In the genomic region with DNA sequence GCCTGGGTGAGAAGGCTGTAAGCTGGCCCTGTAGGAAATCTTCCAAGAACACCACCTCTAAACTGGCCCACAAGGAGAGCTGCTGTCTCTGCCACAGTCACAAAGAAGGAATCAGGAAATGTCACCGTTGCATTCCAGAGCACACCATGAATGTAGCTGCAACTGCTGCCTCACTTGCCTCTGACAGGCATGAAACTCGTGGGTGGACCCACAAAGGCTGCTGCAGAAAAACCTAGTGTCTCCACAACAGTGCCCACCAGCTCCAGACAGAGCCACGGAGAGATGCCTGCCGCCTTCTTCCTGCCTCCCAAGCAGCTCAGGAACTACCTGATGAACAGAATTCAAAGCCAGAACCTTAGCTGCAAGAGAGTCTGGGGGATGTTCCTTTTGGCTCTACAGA, we compare ENCODE assay signal across 27 cellular contexts. TPM values are rescaled to one million over a fixed set of nuclear protein-coding genes. Genes with fewer than 3 reads are reported as not detected.
A peak's percentile ranks its signal among the peaks of the same experiment; 100 is the strongest.
DNase-seq lines count a peak whose midpoint lies in the region; FAIRE-seq and TF ChIP-seq lines count a peak whose summit lies in the region.
"Had no signal": no experiment of that assay in that cellular context is flagged by ENCODE, and none has a peak within 500 bp of the region (broad histone marks: within the 10 kb centered on the region; RNA-seq: fewer than 3 reads in every experiment).

No MANE protein-coding gene starts in this region.

- peak overlapping the region; percentile 38 for H3K9ac ChIP-seq in neuronal stem cell (ENCODE audit: low read depth, low read length, poor library complexity)
- H3K9ac ChIP-seq: SK-N-SH had no signal

- H2BK12ac ChIP-seq in neuronal stem cell (ENCODE audit: low read length): no peak overlapping the region

- H3K36me3 ChIP-seq in H7 (replicated peaks; ENCODE audit: control insufficient read depth, insufficient read depth, low read length): no peaks in the 10 kb centered on the region
- H3K36me3 ChIP-seq in bronchial epithelial cell (ENCODE audit: control insufficient read depth, insufficient read depth, low read length): no peaks in the 10 kb centered on the region
- no peaks in the 10 kb centered on the region for H3K36me3 ChIP-seq in neuronal stem cell (replicated peaks in 1 of 2; ENCODE audit: control insufficient read depth in 2 of 2, insufficient read depth in 2 of 2, low read length in 2 of 2)
- H3K36me3 ChIP-seq: lower lobe of right lung, uterus had no signal

- H2AFZ ChIP-seq in neuronal stem cell (ENCODE audit: low read length): peak overlapping the region; percentile 17

- H3K27ac ChIP-seq in neuronal stem cell (replicated peaks; ENCODE audit: low read length): no peak overlapping the region
- H3K27ac ChIP-seq: lower lobe of right lung, RWPE1, uterus had no signal

- H3K4me1 ChIP-seq in neuronal stem cell (ENCODE audit: control insufficient read depth in 2 of 2, insufficient read depth in 1 of 2, low read depth in 1 of 2, low read length in 2 of 2): peaks cover 5 to 9% of the 10 kb centered on the region in 2 donors
- H3K4me1 ChIP-seq: Caco-2, lower lobe of right lung had no signal

- WGBS in neuronal stem cell (ENCODE audit: extremely low coverage in 2 of 2, insufficient read length in 2 of 2, insufficient replicate concordance in 1 of 2), 2 donors: no CpG with 5 or more reads among the region's 4 CpGs

- no peak overlapping the region for H2BK120ac ChIP-seq in neuronal stem cell (ENCODE audit: low read depth, low read length)

- FAIRE-seq in bronchial epithelial cell (lab: Jason Lieb, UNC): no peak
- FAIRE-seq: islet of Langerhans had no signal

- peak overlapping the region; percentile 44 for H3K18ac ChIP-seq in neuronal stem cell (ENCODE audit: low read length)

- no peak for TF ChIP-seq CTCF in AG10803 (conservative IDR thresholded peaks at IDR 0.05; ENCODE audit: low read length)
- TF ChIP-seq CTCF in bronchial epithelial cell (IDR thresholded peaks at IDR 0.05; ENCODE audit: insufficient read depth, low read length, severe bottlenecking): no peak

- no peak overlapping the region for H2BK15ac ChIP-seq in neuronal stem cell (ENCODE audit: low read length)

- H3K4me3 ChIP-seq in AG10803 (ENCODE audit: low read length) (no peak overlapping the region), H7 (ENCODE audit: insufficient read depth, low read depth, low read length) (no peak overlapping the region), bronchial epithelial cell (ENCODE audit: low read depth, low read length) (no peak overlapping the region), neuronal stem cell (ENCODE audit: low read length in 2 of 2) (no peak overlapping the region)
- H3K4me3 ChIP-seq: lower lobe of right lung, uterus had no signal

- no peak overlapping the region for H4K91ac ChIP-seq in neuronal stem cell (ENCODE audit: low read depth, low read length, poor library complexity)

- no peak overlapping the region for H2BK5ac ChIP-seq in neuronal stem cell (ENCODE audit: low read length)

- no peak overlapping the region for H4K8ac ChIP-seq in neuronal stem cell (ENCODE audit: low read depth, low read length)

- DNase-seq in AG10803 (ENCODE audit: low read depth) (peak; percentile 61), H7 (peak; percentile 11), bronchial epithelial cell (ENCODE audit: low read depth) (peak; percentile 44), neuronal stem cell (ENCODE audit: low spot score) (no peak), NCI-H2171 treated with DMSO at 0.1 percent for 48 hours (lab: John Stamatoyannopoulos, UW) (no peak), NCI-H226 (no peak)
- DNase-seq in activated CD8-positive, alpha-beta memory T cell treated with anti-CD3 and anti-CD28 coated beads for 24 hours: no peak
- no peak for DNase-seq in activated CD4-positive, alpha-beta T cell treated with anti-CD3 and anti-CD28 coated beads for 4 hours
- DNase-seq: activated CD4-positive, alpha-beta T cell treated with anti-CD3 and anti-CD28 coated beads for 36 hours; activated naive CD4-positive, alpha-beta T cell treated with Interleukin-2 at 50 U/mL for 16 hours; activated T-cell treated with anti-CD3 and anti-CD28 coated beads, Interleukin-2, amount 50 U/mL, for 72 hours; C1 segment of cervical spinal cord; DMS79; endodermal cell; H9; NCI-H1694 treated with DMSO at 0.1 percent for 48 hours; NCI-H69; SK-N-SH; stimulated activated CD4-positive, alpha-beta T cell treated with anti-CD3 and anti-CD28 coated beads, Interleukin-2, amount 100 ng/mL, for 48 hours; T-helper 2 cell; uterus had no signal

- H3K27me3 ChIP-seq in H7 (ENCODE audit: control insufficient read depth, insufficient read depth, low read length) (peaks cover 2% of the 10 kb centered on the region; the same call in 1 of the 2 replicates), bronchial epithelial cell (ENCODE audit: control insufficient read depth, insufficient read depth, low read length) (no peaks in the 10 kb centered on the region), neuronal stem cell (ENCODE audit: control insufficient read depth in 3 of 3, insufficient read depth in 3 of 3, low read depth in 1 of 3, low read length in 3 of 3) (no peaks in the 10 kb centered on the region)
- H3K27me3 ChIP-seq: uterus had no signal

- no peaks in the 10 kb centered on the region for H3K9me3 ChIP-seq in neuronal stem cell (replicated peaks in 1 of 2; ENCODE audit: control insufficient read depth in 2 of 2, insufficient read depth in 1 of 2, low read depth in 1 of 2, low read length in 2 of 2)
- H3K9me3 ChIP-seq: Caco-2, lower lobe of right lung, SK-N-SH, uterus had no signal

- peak overlapping the region; percentile 11 for H3K14ac ChIP-seq in neuronal stem cell (ENCODE audit: low read length)

- H3K4ac ChIP-seq in neuronal stem cell (ENCODE audit: low read length): no peak overlapping the region

- no peaks in the 10 kb centered on the region for H3K79me1 ChIP-seq in neuronal stem cell (ENCODE audit: low read depth, low read length)

- H2AK5ac ChIP-seq in neuronal stem cell (ENCODE audit: low read depth, low read length): no peak overlapping the region

- no peak overlapping the region for H3K4me2 ChIP-seq in neuronal stem cell (ENCODE audit: insufficient read depth, low read length, poor library complexity, severe bottlenecking)
- H3K4me2 ChIP-seq: SK-N-SH had no signal

- no peak overlapping the region for H3K23ac ChIP-seq in neuronal stem cell (ENCODE audit: low read depth, low read length, poor library complexity)

RNA-seq across cellular contexts. Expression of a gene that starts 10.5 kb away (rescaled TPM):
- total RNA-seq in H7 (2014; rRNA removed; shearing (Covaris generic)): not detected in 2 replicates
- total RNA-seq in bronchial epithelial cell: under 0.01 and 0.38 TPM in 2 replicates
- 0.26 TPM for polyA plus RNA-seq in neuronal stem cell (2013, experiment 1 of 2)
- 0.24 TPM for polyA plus RNA-seq in neuronal stem cell (2013, experiment 2 of 2)
- total RNA-seq: H9, LHCN-M2, pulmonary artery endothelial cell had no signal

RNA-seq across cellular contexts. Expression of a gene that starts 21.3 kb away (rescaled TPM):
- total RNA-seq in H7 (2014; rRNA removed; shearing (Covaris generic)): 32.4 and 43.6 TPM in 2 replicates
- total RNA-seq in bronchial epithelial cell: 0.26 and 1.0 TPM in 2 replicates
- 66.7 TPM for polyA plus RNA-seq in neuronal stem cell (2013, experiment 1 of 2)
- 65.7 TPM for polyA plus RNA-seq in neuronal stem cell (2013, experiment 2 of 2)

RNA-seq across cellular contexts. Expression of a gene that starts 47.6 kb away (rescaled TPM):
- 0.10 TPM in 1 of 2 replicates, not detected in the other for total RNA-seq in H7 (2014; rRNA removed; shearing (Covaris generic))
- total RNA-seq in bronchial epithelial cell: under 0.01 and 0.26 TPM in 2 replicates
- 0.68 TPM for polyA plus RNA-seq in neuronal stem cell (2013, experiment 1 of 2)
- 0.89 TPM for polyA plus RNA-seq in neuronal stem cell (2013, experiment 2 of 2)

Comparison
In these comparisons a context has a peak if more than half of its experiments do, and no peak if none do; other contexts are left out.
1. DNase-seq: peak in AG10803 (single experiment), H7 (single experiment) and bronchial epithelial cell (single experiment); none in neuronal stem cell (single experiment), NCI-H2171 treated with DMSO at 0.1 percent for 48 hours (single experiment), NCI-H226 (single experiment), activated CD8-positive, alpha-beta memory T cell treated with anti-CD3 and anti-CD28 coated beads for 24 hours (single experiment) and activated CD4-positive, alpha-beta T cell treated with anti-CD3 and anti-CD28 coated beads for 4 hours (0 of 2).
2. RNA of a gene that starts 21.3 kb away (total RNA-seq): 32.4 to 43.6 TPM in H7; 0.26 to 1.0 TPM in bronchial epithelial cell; every median in the first group is over 10 times any median in the second.